Comparison of ENCODE assay signal across 18 cellular contexts in genomic region chr15:62572797-62573196, GRCh38.
A peak's percentile ranks its signal among the peaks of the same experiment; 100 is the strongest.
DNase-seq lines count a peak whose midpoint lies in the region; ATAC-seq and TF ChIP-seq lines count a peak whose summit lies in the region.
"Had no signal": no experiment of that assay in that cellular context is flagged by ENCODE, and none has a peak within 500 bp of the region (broad histone marks: within the 10 kb centered on the region; RNA-seq: fewer than 3 reads in every experiment).

No MANE protein-coding gene starts in this region.

- H3K36me3 Mint-ChIP-seq in progenitor cell of endocrine pancreas (ENCODE audit: insufficient read depth) (peaks cover 1% of the 10 kb centered on the region), glutamatergic neuron (ENCODE audit: unreplicated experiment) (peaks cover 4% of the 10 kb centered on the region)

- H3K4me1 Mint-ChIP-seq in progenitor cell of endocrine pancreas (ENCODE audit: low read depth) (peaks cover 10% of the 10 kb centered on the region), glutamatergic neuron (ENCODE audit: low read depth, unreplicated experiment) (peaks cover 21% of the 10 kb centered on the region)

- no peaks in the 10 kb centered on the region for H3K36me3 ChIP-seq in OCI-LY7 (ENCODE audit: insufficient read depth, low read length)
- H3K36me3 ChIP-seq: SJSA1 had no signal

- DNase-seq in NCI-H82 (lab: John Stamatoyannopoulos, UW) (peak; percentile 16), NCI-H82 treated with DMSO at 0.1 percent for 48 hours (lab: John Stamatoyannopoulos, UW; ENCODE audit: unreplicated experiment) (no peak), OCI-LY7 (ENCODE audit: low spot score) (no peak), iPS DF 4.7 (ENCODE audit: extremely low read depth, low spot score) (peak; percentile 22), progenitor cell of endocrine pancreas (ENCODE audit: low spot score, unreplicated experiment) (no peak), HK-2 (ENCODE audit: unreplicated experiment) (no peak), glutamatergic neuron (no peak)
- DNase-seq: AML-193, DMS 273 treated with DMSO at 0.1 percent for 48 hours, DND-41, KG1, NCI-H1694 treated with DMSO at 0.1 percent for 48 hours, NCI-H2107, NCI-H510A treated with DMSO at 0.1 percent for 48 hours had no signal

- no peak overlapping the region for H3K4me3 ChIP-seq in OCI-LY7 (ENCODE audit: low read depth, low read length, poor library complexity, severe bottlenecking)
- H3K4me3 ChIP-seq: SJSA1 had no signal

- no peaks in the 10 kb centered on the region for H3K9me3 ChIP-seq in OCI-LY7 (ENCODE audit: low read length)
- H3K9me3 ChIP-seq: SJSA1 had no signal

- no peak for ATAC-seq in GM19395 (IDR thresholded peaks at IDR 0.05; ENCODE audit: unreplicated experiment)

- H2AFZ ChIP-seq in OCI-LY7 (ENCODE audit: low read length), result no peak overlapping the region

- H3K27ac ChIP-seq in OCI-LY7 (ENCODE audit: low read depth, low read length, poor library complexity, severe bottlenecking), result no peak overlapping the region
- H3K27ac ChIP-seq: 22Rv1, C4-2B, SJSA1 had no signal

- peaks cover 37% of the 10 kb centered on the region for H3K4me1 ChIP-seq in OCI-LY7 (ENCODE audit: insufficient read depth, low read length, poor library complexity, severe bottlenecking)

- H3K27me3 Mint-ChIP-seq in progenitor cell of endocrine pancreas, result peaks cover 13% of the 10 kb centered on the region
- H3K27me3 Mint-ChIP-seq in glutamatergic neuron (ENCODE audit: unreplicated experiment), result peaks cover 8% of the 10 kb centered on the region

- intact Hi-C loops in OCI-LY7 (cut with micrococcal nuclease; ENCODE audit: unreplicated experiment), result no loop called here

- POLR2A ChIA-PET in OCI-LY7 (lab: Charles Lee), result interaction anchor here (0.6 to 0.7 kb wide), 2 partner anchors 8 to 10 kb away, joined by 3 read pairs; no protein-coding TSS in a partner anchor

- BruUV-seq in OCI-LY7 (replicated peaks; lab: Mats Ljungman, UMichigan), result no TSS peak

- no peaks in the 10 kb centered on the region for H4K20me1 ChIP-seq in OCI-LY7 (ENCODE audit: insufficient read depth, low read length)

- H3K9me2 ChIP-seq in OCI-LY7 (ENCODE audit: insufficient read depth, low read length), result no peaks in the 10 kb centered on the region

- CTCF ChIA-PET in OCI-LY7 (lab: Charles Lee; ENCODE audit: unreplicated experiment), result no interaction called here

- H3K27ac Mint-ChIP-seq in progenitor cell of endocrine pancreas, result no peak overlapping the region
- H3K27ac Mint-ChIP-seq in glutamatergic neuron (ENCODE audit: unreplicated experiment), result no peak overlapping the region

- no peak for TF ChIP-seq CTCF in OCI-LY7 (conservative IDR thresholded peaks at IDR 0.05; ENCODE audit: low read length)
- TF ChIP-seq CTCF in progenitor cell of endocrine pancreas (IDR thresholded peaks at IDR 0.05; ENCODE audit: unreplicated experiment), result peak; percentile 16
- no peak for TF ChIP-seq CTCF in glutamatergic neuron (IDR thresholded peaks at IDR 0.05; ENCODE audit: partially characterized antibody, unreplicated experiment)

- peak overlapping the region; percentile 58 for H3K4me2 ChIP-seq in OCI-LY7 (ENCODE audit: low read length)

- no peaks in the 10 kb centered on the region for H3K9me3 Mint-ChIP-seq in progenitor cell of endocrine pancreas (ENCODE audit: low read depth)
- peaks cover 12% of the 10 kb centered on the region for H3K9me3 Mint-ChIP-seq in glutamatergic neuron (ENCODE audit: unreplicated experiment)

- H3K79me2 ChIP-seq in OCI-LY7 (ENCODE audit: insufficient read depth, low read depth, low read length), result no peaks in the 10 kb centered on the region

- H3K4me3 Mint-ChIP-seq in progenitor cell of endocrine pancreas (ENCODE audit: low read depth), result no peak overlapping the region
- no peak overlapping the region for H3K4me3 Mint-ChIP-seq in glutamatergic neuron (ENCODE audit: unreplicated experiment)

Comparison
In these comparisons a context has a peak if more than half of its experiments do, and no peak if none do; other contexts are left out.
1. DNase-seq: peak in NCI-H82 (single experiment) and iPS DF 4.7 (single experiment); none in NCI-H82 treated with DMSO at 0.1 percent for 48 hours (single experiment), OCI-LY7 (single experiment), progenitor cell of endocrine pancreas (single experiment), HK-2 (single experiment) and glutamatergic neuron (single experiment).